ENCODE assay signal across 1 cellular context in genomic region chr3:149384167-149384566, GRCh38.
TF ChIP-seq lines count a peak whose summit lies in the region.

No MANE protein-coding gene starts in this region.

TF ChIP-seq in IMR-90, 13 proteins besides CTCF, POLR2A, EP300 and RAD21 (continued from another document):
- TF ChIP-seq CEBPB (IDR thresholded peaks at IDR 0.05; ENCODE audit: low read depth, low read length) = no peak
- no peak for TF ChIP-seq RFX5 (IDR thresholded peaks at IDR 0.05; ENCODE audit: low read depth, low read length)
